ENCODE assay signal across 1 cellular context in the genomic region with DNA sequence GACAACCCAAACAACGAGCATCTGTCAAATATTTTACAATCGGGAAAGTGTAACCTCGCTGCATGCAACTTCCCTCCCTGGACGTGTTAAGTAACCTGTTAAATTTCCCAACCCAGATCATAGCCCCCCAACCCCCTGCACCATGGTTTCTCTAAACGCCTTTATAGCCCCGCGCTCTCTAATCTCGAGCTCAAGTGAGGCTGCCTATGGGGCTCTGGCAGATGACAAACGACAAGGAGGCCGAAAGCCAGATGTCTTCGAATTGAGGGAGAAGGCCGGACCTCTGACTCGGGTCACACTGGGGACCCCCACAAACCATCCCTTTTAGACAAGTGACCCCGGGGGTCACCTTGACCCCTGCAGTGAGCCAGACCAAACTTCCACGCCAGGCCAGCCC.
TF ChIP-seq lines count a peak whose summit lies in the region.

No MANE protein-coding gene starts in this region.

TF ChIP-seq in endothelial cell of umbilical vein, 7 proteins besides CTCF, POLR2A, EP300 and RAD21:
- TF ChIP-seq, protein P1, sequence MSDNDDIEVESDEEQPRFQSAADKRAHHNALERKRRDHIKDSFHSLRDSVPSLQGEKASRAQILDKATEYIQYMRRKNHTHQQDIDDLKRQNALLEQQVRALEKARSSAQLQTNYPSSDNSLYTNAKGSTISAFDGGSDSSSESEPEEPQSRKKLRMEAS (IDR thresholded peaks at IDR 0.05; ENCODE audit: insufficient read depth, insufficient read length): no peak
- TF ChIP-seq MYC (IDR thresholded peaks at IDR 0.05; ENCODE audit: low read depth, low read length) (no peak), GATA2 (IDR thresholded peaks at IDR 0.05; ENCODE audit: insufficient read depth, insufficient read length, low read depth, low read length) (no peak), JUN (IDR thresholded peaks at IDR 0.05; ENCODE audit: borderline replicate concordance, insufficient read depth, insufficient read length, low read depth) (no peak), FOS (IDR thresholded peaks at IDR 0.05; ENCODE audit: borderline replicate concordance, insufficient read depth, low read length) (no peak), EZH2 (IDR thresholded peaks at IDR 0.05; ENCODE audit: borderline replicate concordance, low read depth, low read length, severe bottlenecking) (no peak), POLR2AphosphoS5 (IDR thresholded peaks at IDR 0.05; ENCODE audit: insufficient read depth, low read depth, low read length) (no peak)
